In genomic region chr13:77741587-77741972, GRCh38 we compare ENCODE assay signal across 15 cellular contexts. TPM values are rescaled to one million over a fixed set of nuclear protein-coding genes. Genes with fewer than 3 reads are reported as not detected.
DNase-seq lines count a peak whose midpoint lies in the region; ATAC-seq and TF ChIP-seq lines count a peak whose summit lies in the region.
"Had no signal": no experiment of that assay in that cellular context is flagged by ENCODE, and none has a peak within 500 bp of the region (broad histone marks: within the 10 kb centered on the region; RNA-seq: fewer than 3 reads in every experiment).

No MANE protein-coding gene starts in this region.

- H3K27me3 Mint-ChIP-seq in WTC11 (ENCODE audit: low read depth): no peaks in the 10 kb centered on the region
- H3K27me3 Mint-ChIP-seq: CD4-positive, alpha-beta memory T cell had no signal

- peaks cover 6% of the 10 kb centered on the region for H3K79me2 ChIP-seq in neural cell (replicated peaks; ENCODE audit: insufficient read depth, low read length)

- H3K9me3 Mint-ChIP-seq in WTC11: no peaks in the 10 kb centered on the region
- H3K9me3 Mint-ChIP-seq: CD4-positive, alpha-beta memory T cell had no signal

- POLR2A ChIA-PET in HEK293 (lab: Yijun Ruan, JAX): no interaction called here
- POLR2A ChIA-PET in WTC11 (lab: Charles Lee): no interaction called here

- H3K4me2 ChIP-seq in neural cell (ENCODE audit: low read length): no peak overlapping the region

- TF ChIP-seq EP300 in neural cell (conservative IDR thresholded peaks at IDR 0.05; ENCODE audit: poor library complexity, severe bottlenecking): no peak

- H3K4me3 Mint-ChIP-seq in WTC11: no peak overlapping the region
- H3K4me3 Mint-ChIP-seq: CD4-positive, alpha-beta memory T cell had no signal

- no peaks in the 10 kb centered on the region for H4K20me1 ChIP-seq in neural cell (ENCODE audit: insufficient read depth)

- no peak overlapping the region for H3K9ac ChIP-seq in neural cell (ENCODE audit: low read length)
- H3K9ac ChIP-seq: GM23248 had no signal

- TF ChIP-seq POLR2A in testis (IDR thresholded peaks at IDR 0.05): no peak

- H3K4me1 Mint-ChIP-seq in WTC11: peaks cover 25% of the 10 kb centered on the region

- TF ChIP-seq RAD21 in neural cell (conservative IDR thresholded peaks at IDR 0.05): no peak

- no peaks in the 10 kb centered on the region for H3K27me3 ChIP-seq in neural cell (ENCODE audit: insufficient read depth, low read depth, low read length)
- no peaks in the 10 kb centered on the region for H3K27me3 ChIP-seq in testis
- H3K27me3 ChIP-seq: BE2C had no signal

- no peak overlapping the region for H3K4me3 ChIP-seq in HEK293 (ENCODE audit: low read depth, low read length)
- H3K4me3 ChIP-seq in neural cell (ENCODE audit: low read length): no peak overlapping the region
- H3K4me3 ChIP-seq in testis: peak overlapping the region in 1 of 2 donors; percentile 2
- H3K4me3 ChIP-seq: GM23248 had no signal

- H3K9me2 ChIP-seq in neural cell (ENCODE audit: insufficient read depth, low read length): no peaks in the 10 kb centered on the region

- H3K36me3 ChIP-seq in HEK293 (ENCODE audit: control insufficient read depth in 2 of 2, insufficient read depth in 1 of 2, low read length in 2 of 2) (peaks cover 0 to 30% of the 10 kb centered on the region in 2 experiments; a peak in 1 of 3 replicates), neural cell (ENCODE audit: insufficient read depth, low read length) (peaks cover 18% of the 10 kb centered on the region), testis (ENCODE audit: low read depth, missing control alignments) (no peaks in the 10 kb centered on the region)
- H3K36me3 ChIP-seq: BE2C had no signal

- TF ChIP-seq CTCF in HEK293 (tag by site-specific recombination; IDR thresholded peaks at IDR 0.05) (no peak), neural cell (IDR thresholded peaks at IDR 0.05; ENCODE audit: poor library complexity, severe bottlenecking) (no peak), testis (IDR thresholded peaks at IDR 0.05) (no peak), WTC11 (IDR thresholded peaks at IDR 0.05) (no peak)

- intact Hi-C loops in testis (cut with DNase I; ENCODE audit: low total_unique reads): no loop called here

- ATAC-seq in WTC11 (no peak), GM21717 (IDR thresholded peaks at IDR 0.05; ENCODE audit: unreplicated experiment) (no peak)
- ATAC-seq: HCT116 had no signal

- H3K9me3 ChIP-seq in HEK293 (ENCODE audit: control insufficient read depth, insufficient read depth, low read depth, low read length) (no peaks in the 10 kb centered on the region), neural cell (ENCODE audit: low read length) (no peaks in the 10 kb centered on the region), testis (no peaks in the 10 kb centered on the region)
- H3K9me3 ChIP-seq: BE2C had no signal

- H3K4me1 ChIP-seq in HEK293 (ENCODE audit: control insufficient read depth, insufficient read depth, low read length) (no peaks in the 10 kb centered on the region), testis (no peaks in the 10 kb centered on the region)
- H3K4me1 ChIP-seq: BE2C had no signal

- H3K27ac ChIP-seq in HEK293 (ENCODE audit: extremely low read depth, low read depth, low read length) (no peak overlapping the region), cingulate gyrus (ENCODE audit: low read depth, low read length) (peak overlapping the region; percentile 94), neural cell (ENCODE audit: low read length) (peak overlapping the region; percentile 10), testis (peak overlapping the region; percentile 54 to 68)
- H3K27ac ChIP-seq: C4-2B, GM23248 had no signal

- no peaks in the 10 kb centered on the region for H3F3A ChIP-seq in neural cell (ENCODE audit: insufficient read depth, low read length, poor library complexity, severe bottlenecking)

- H2AFZ ChIP-seq in neural cell (ENCODE audit: low read depth, low read length): no peak overlapping the region
- H2AFZ ChIP-seq: GM23248 had no signal

- peaks cover 24% of the 10 kb centered on the region for H3K36me3 Mint-ChIP-seq in WTC11

- 47 to 64% methylated on average over 1 of the region's 1 CpG for WGBS in testis, 2 donors

- DNase-seq in testis: no peak
- no peak for DNase-seq in WTC11 (ENCODE audit: low spot score)
- DNase-seq in activated CD4-positive, alpha-beta T cell treated with anti-CD3 and anti-CD28 coated beads, Interleukin-2, amount 50 U/mL, for 4 hours: no peak
- DNase-seq: BE2C; CD4-positive, alpha-beta memory T cell; DMS153; DMS79 treated with DMSO at 0.1 percent for 48 hours; EL; GM23248 had no signal

- H3K27ac Mint-ChIP-seq in WTC11: no peak overlapping the region

- CTCF ChIA-PET in HEK293 (lab: Yijun Ruan, JAX) (no interaction called here), WTC11 (lab: Charles Lee) (interaction anchor here (0.8 kb wide), 1 partner anchor 10 kb away, joined by 3 read pairs; no protein-coding TSS in a partner anchor)

TF ChIP-seq in HEK293, 187 proteins besides CTCF, POLR2A, EP300 and RAD21:
- TF ChIP-seq ZNF362 (tag by site-specific recombination; IDR thresholded peaks at IDR 0.05): 0 out of 2 replicates have a peak, but pooled peaks have one; percentile 22
- no peak for TF ChIP-seq ZNF146 (tag by site-specific recombination; IDR thresholded peaks at IDR 0.05)

TF ChIP-seq in neural cell, 6 proteins besides CTCF, POLR2A, EP300 and RAD21:
- TF ChIP-seq MXI1 (conservative IDR thresholded peaks at IDR 0.05; ENCODE audit: poor library complexity, severe bottlenecking): no peak
- no peak for TF ChIP-seq REST (IDR thresholded peaks at IDR 0.05; ENCODE audit: borderline replicate concordance)
- TF ChIP-seq TAF1 (IDR thresholded peaks at IDR 0.05; ENCODE audit: low read depth): no peak
- TF ChIP-seq SMC3 (conservative IDR thresholded peaks at IDR 0.05; ENCODE audit: poor library complexity): no peak
- TF ChIP-seq EZH2 (IDR thresholded peaks at IDR 0.05; ENCODE audit: borderline replicate concordance, insufficient read depth, low read length, poor library complexity, severe bottlenecking): no peak
- TF ChIP-seq POLR2AphosphoS5 (IDR thresholded peaks at IDR 0.05): no peak

TF ChIP-seq in WTC11, 78 proteins besides CTCF, POLR2A, EP300 and RAD21:
- no peak for TF ChIP-seq MAX (CRISPR knock-in tag; IDR thresholded peaks at IDR 0.05)
- TF ChIP-seq SOX15 (CRISPR knock-in tag; IDR thresholded peaks at IDR 0.05): no peak
- TF ChIP-seq TEAD4 (CRISPR knock-in tag; IDR thresholded peaks at IDR 0.05): no peak
- TF ChIP-seq, protein P1, sequence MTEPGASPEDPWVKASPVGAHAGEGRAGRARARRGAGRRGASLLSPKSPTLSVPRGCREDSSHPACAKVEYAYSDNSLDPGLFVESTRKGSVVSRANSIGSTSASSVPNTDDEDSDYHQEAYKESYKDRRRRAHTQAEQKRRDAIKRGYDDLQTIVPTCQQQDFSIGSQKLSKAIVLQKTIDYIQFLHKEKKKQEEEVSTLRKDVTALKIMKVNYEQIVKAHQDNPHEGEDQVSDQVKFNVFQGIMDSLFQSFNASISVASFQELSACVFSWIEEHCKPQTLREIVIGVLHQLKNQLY (CRISPR knock-in tag; IDR thresholded peaks at IDR 0.05): no peak
- TF ChIP-seq, protein P2, sequence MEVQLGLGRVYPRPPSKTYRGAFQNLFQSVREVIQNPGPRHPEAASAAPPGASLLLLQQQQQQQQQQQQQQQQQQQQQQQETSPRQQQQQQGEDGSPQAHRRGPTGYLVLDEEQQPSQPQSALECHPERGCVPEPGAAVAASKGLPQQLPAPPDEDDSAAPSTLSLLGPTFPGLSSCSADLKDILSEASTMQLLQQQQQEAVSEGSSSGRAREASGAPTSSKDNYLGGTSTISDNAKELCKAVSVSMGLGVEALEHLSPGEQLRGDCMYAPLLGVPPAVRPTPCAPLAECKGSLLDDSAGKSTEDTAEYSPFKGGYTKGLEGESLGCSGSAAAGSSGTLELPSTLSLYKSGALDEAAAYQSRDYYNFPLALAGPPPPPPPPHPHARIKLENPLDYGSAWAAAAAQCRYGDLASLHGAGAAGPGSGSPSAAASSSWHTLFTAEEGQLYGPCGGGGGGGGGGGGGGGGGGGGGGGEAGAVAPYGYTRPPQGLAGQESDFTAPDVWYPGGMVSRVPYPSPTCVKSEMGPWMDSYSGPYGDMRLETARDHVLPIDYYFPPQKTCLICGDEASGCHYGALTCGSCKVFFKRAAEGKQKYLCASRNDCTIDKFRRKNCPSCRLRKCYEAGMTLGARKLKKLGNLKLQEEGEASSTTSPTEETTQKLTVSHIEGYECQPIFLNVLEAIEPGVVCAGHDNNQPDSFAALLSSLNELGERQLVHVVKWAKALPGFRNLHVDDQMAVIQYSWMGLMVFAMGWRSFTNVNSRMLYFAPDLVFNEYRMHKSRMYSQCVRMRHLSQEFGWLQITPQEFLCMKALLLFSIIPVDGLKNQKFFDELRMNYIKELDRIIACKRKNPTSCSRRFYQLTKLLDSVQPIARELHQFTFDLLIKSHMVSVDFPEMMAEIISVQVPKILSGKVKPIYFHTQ (CRISPR knock-in tag; IDR thresholded peaks at IDR 0.05): no peak
- TF ChIP-seq NFE2L1 (CRISPR knock-in tag; IDR thresholded peaks at IDR 0.05): no peak
- no peak for TF ChIP-seq GABPB1 (CRISPR knock-in tag; IDR thresholded peaks at IDR 0.05)
- TF ChIP-seq GTF2I (CRISPR knock-in tag; conservative IDR thresholded peaks at IDR 0.05): no peak
- TF ChIP-seq, protein P3, sequence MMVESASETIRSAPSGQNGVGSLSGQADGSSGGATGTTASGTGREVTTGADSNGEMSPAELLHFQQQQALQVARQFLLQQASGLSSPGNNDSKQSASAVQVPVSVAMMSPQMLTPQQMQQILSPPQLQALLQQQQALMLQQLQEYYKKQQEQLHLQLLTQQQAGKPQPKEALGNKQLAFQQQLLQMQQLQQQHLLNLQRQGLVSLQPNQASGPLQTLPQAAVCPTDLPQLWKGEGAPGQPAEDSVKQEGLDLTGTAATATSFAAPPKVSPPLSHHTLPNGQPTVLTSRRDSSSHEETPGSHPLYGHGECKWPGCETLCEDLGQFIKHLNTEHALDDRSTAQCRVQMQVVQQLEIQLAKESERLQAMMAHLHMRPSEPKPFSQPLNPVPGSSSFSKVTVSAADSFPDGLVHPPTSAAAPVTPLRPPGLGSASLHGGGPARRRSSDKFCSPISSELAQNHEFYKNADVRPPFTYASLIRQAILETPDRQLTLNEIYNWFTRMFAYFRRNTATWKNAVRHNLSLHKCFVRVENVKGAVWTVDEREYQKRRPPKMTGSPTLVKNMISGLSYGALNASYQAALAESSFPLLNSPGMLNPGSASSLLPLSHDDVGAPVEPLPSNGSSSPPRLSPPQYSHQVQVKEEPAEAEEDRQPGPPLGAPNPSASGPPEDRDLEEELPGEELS (CRISPR knock-in tag; IDR thresholded peaks at IDR 0.05): no peak

RNA-seq across cellular contexts. Expression of gene SLAIN1, which starts 44.1 kb away (rescaled TPM):
- polyA plus RNA-seq in neural cell: 129 and 155 TPM in 2 replicates
- 290 and 291 TPM in 2 replicates for polyA minus RNA-seq in neural cell
- 100 to 1,000 TPM; 114 to 149 TPM for total RNA-seq in testis
- 73.1 TPM for polyA plus RNA-seq in testis (ENCODE audit: insufficient read depth, low read depth, low replicate concordance)
- total RNA-seq in WTC11 (2021): 29.7 to 33.1 TPM (median 32.0 TPM) in 3 replicates
- total RNA-seq: GM23248 had no signal
- polyA plus RNA-seq: GM23248 had no signal
